14 cellular contexts compared by ENCODE assay signal in the genomic region with DNA sequence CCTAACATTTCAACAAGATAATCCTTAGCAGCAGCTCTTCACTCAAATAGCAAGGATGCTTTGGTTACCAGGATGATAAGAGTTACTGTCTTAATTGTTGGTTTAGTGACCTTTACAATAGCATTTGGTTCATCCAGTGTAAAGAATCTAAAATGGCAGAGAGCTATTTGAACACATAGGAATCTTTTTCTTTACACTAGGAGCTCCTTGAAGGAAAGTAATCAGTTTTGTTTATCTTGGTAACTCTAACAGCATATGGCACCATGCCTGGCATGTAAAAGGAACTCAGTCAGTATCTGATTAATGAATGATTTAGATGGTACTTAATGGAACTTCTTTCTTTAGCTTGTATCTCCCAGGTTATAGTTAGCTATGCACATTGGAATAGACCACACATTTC. TPM values are rescaled to one million over a fixed set of nuclear protein-coding genes. Genes with fewer than 3 reads are reported as not detected.
DNase-seq lines count a peak whose midpoint lies in the region; ATAC-seq, FAIRE-seq and TF ChIP-seq lines count a peak whose summit lies in the region.
"Had no signal": no experiment of that assay in that cellular context is flagged by ENCODE, and none has a peak within 500 bp of the region (broad histone marks: within the 10 kb centered on the region; RNA-seq: fewer than 3 reads in every experiment).

No MANE protein-coding gene starts in this region.

- H3K36me3 ChIP-seq in GM12878 (ENCODE audit: control insufficient read depth in 2 of 2, insufficient read depth in 2 of 2, low read length in 1 of 2) (peaks cover 0 to 19% of the 10 kb centered on the region in 2 experiments; a peak in 2 of 4 replicates), neural progenitor cell (no peaks in the 10 kb centered on the region)
- H3K36me3 ChIP-seq: HAP-1 had no signal

- TF ChIP-seq POLR2A in GM12878 (IDR thresholded peaks at IDR 0.05; ENCODE audit: low read depth, low read length): no peak

- H3K4me1 Mint-ChIP-seq in activated CD8-positive, alpha-beta T cell treated with anti-CD3 and anti-CD28 coated beads for 36 hours (ENCODE audit: low read depth): peaks cover 23% of the 10 kb centered on the region
- peaks cover 7% of the 10 kb centered on the region for H3K4me1 Mint-ChIP-seq in activated CD8-positive, alpha-beta T cell treated with anti-CD3 and anti-CD28 coated beads, Interleukin-2, amount 10 ng/mL, durations not matched to agents 7 days and 5 days (ENCODE audit: low read depth)
- no peaks in the 10 kb centered on the region for H3K4me1 Mint-ChIP-seq in neural progenitor cell

- ATAC-seq in activated CD8-positive, alpha-beta T cell treated with anti-CD3 and anti-CD28 coated beads for 36 hours: no peak
- ATAC-seq in activated CD8-positive, alpha-beta T cell treated with anti-CD3 and anti-CD28 coated beads, Interleukin-2, amount 10 ng/mL, durations not matched to agents 7 days and 5 days: no peak
- ATAC-seq in GM12878 (no peak), GM18861 (IDR thresholded peaks at IDR 0.05; ENCODE audit: unreplicated experiment) (no peak), GM21619 (IDR thresholded peaks at IDR 0.05; ENCODE audit: unreplicated experiment) (no peak)

- H3K4me3 ChIP-seq in GM12878 (no peak overlapping the region), neural progenitor cell (no peak overlapping the region)
- H3K4me3 ChIP-seq: HAP-1 had no signal

- SMC1A ChIA-PET in GM12878 (lab: Charles Lee; ENCODE audit: uncharacterized antibody, unreplicated experiment): interaction anchor here (0.8 to 1.5 kb wide), 2 partner anchors 76 to 106 kb away, joined by 3 read pairs; no protein-coding TSS in a partner anchor

- no TSS peak for BruUV-seq in GM12878 (replicated peaks; lab: Mats Ljungman, UMichigan)

- no peak for TF ChIP-seq RAD21 in GM12878 (IDR thresholded peaks at IDR 0.05; ENCODE audit: insufficient read depth, low read depth, low read length)

- intact Hi-C loops in activated CD8-positive, alpha-beta T cell treated with anti-CD3 and anti-CD28 coated beads for 36 hours (cut with micrococcal nuclease): no loop called here
- intact Hi-C loops in GM12878 (cut with micrococcal nuclease; ENCODE audit: unreplicated experiment): no loop called here

- H3K27ac Mint-ChIP-seq in activated CD8-positive, alpha-beta T cell treated with anti-CD3 and anti-CD28 coated beads for 36 hours: peak overlapping the region; percentile 14
- H3K27ac Mint-ChIP-seq in activated CD8-positive, alpha-beta T cell treated with anti-CD3 and anti-CD28 coated beads, Interleukin-2, amount 10 ng/mL, durations not matched to agents 7 days and 5 days: no peak overlapping the region
- peak overlapping the region; percentile 27 for H3K27ac Mint-ChIP-seq in neural progenitor cell

- H3K9me3 ChIP-seq in GM12878 (replicated peaks; ENCODE audit: control insufficient read depth, insufficient read depth, low read length) (no peaks in the 10 kb centered on the region), neural progenitor cell (ENCODE audit: low read depth) (no peaks in the 10 kb centered on the region)
- H3K9me3 ChIP-seq: HAP-1 had no signal

- DNase-seq in activated CD8-positive, alpha-beta T cell treated with anti-CD3 and anti-CD28 coated beads for 36 hours: no peak
- DNase-seq in activated CD8-positive, alpha-beta T cell treated with anti-CD3 and anti-CD28 coated beads, Interleukin-2, amount 10 ng/mL, durations not matched to agents 7 days and 5 days: no peak
- DNase-seq in GM12878 (ENCODE audit: low read depth, low spot score) (no peak), neural progenitor cell (ENCODE audit: low spot score) (no peak)
- DNase-seq: C1 segment of cervical spinal cord, COR-L47, MV-4-11, NCI-H1417 treated with DMSO at 0.1 percent for 48 hours, NCI-H2029 treated with DMSO at 0.1 percent for 48 hours, NCI-H510A, NCI-H82 had no signal

- H2AFZ ChIP-seq in GM12878 (ENCODE audit: control insufficient read depth, low read depth, low read length) (no peak overlapping the region), neural progenitor cell (replicated peaks) (no peak overlapping the region)

- no peaks in the 10 kb centered on the region for H3K9me3 Mint-ChIP-seq in activated CD8-positive, alpha-beta T cell treated with anti-CD3 and anti-CD28 coated beads for 36 hours
- no peaks in the 10 kb centered on the region for H3K9me3 Mint-ChIP-seq in activated CD8-positive, alpha-beta T cell treated with anti-CD3 and anti-CD28 coated beads, Interleukin-2, amount 10 ng/mL, durations not matched to agents 7 days and 5 days (ENCODE audit: insufficient read depth)
- no peaks in the 10 kb centered on the region for H3K9me3 Mint-ChIP-seq in neural progenitor cell

- H3K4me1 ChIP-seq in GM12878 (ENCODE audit: control insufficient read depth, insufficient read depth, low read length) (no peaks in the 10 kb centered on the region), neural progenitor cell (no peaks in the 10 kb centered on the region)

- H3K27me3 Mint-ChIP-seq in activated CD8-positive, alpha-beta T cell treated with anti-CD3 and anti-CD28 coated beads for 36 hours: no peaks in the 10 kb centered on the region
- no peaks in the 10 kb centered on the region for H3K27me3 Mint-ChIP-seq in activated CD8-positive, alpha-beta T cell treated with anti-CD3 and anti-CD28 coated beads, Interleukin-2, amount 10 ng/mL, durations not matched to agents 7 days and 5 days (ENCODE audit: low read depth)
- H3K27me3 Mint-ChIP-seq in neural progenitor cell (ENCODE audit: insufficient read depth, low read depth): no peaks in the 10 kb centered on the region

- in situ Hi-C loops in GM12878 (cut with MboI): no loop called here

- RAD21 ChIA-PET in GM12878 (lab: Charles Lee; ENCODE audit: unreplicated experiment): no interaction called here

- H3F3A ChIP-seq in neural progenitor cell (ENCODE audit: low read depth): no peaks in the 10 kb centered on the region

- H3K4me2 ChIP-seq in GM12878 (ENCODE audit: control insufficient read depth, insufficient read depth) (no peak overlapping the region), neural progenitor cell (no peak overlapping the region)

- POLR2A ChIA-PET in activated CD8-positive, alpha-beta T cell treated with anti-CD3 and anti-CD28 coated beads for 36 hours (lab: Charles Lee): interaction anchor here (1.2 to 1.4 kb wide), 2 partner anchors 10 to 11 kb away, joined by 3 to 6 read pairs; a partner anchor contains a TSS
- POLR2A ChIA-PET in activated CD8-positive, alpha-beta T cell treated with anti-CD3 and anti-CD28 coated beads, Interleukin-2, amount 10 ng/mL, durations not matched to agents 7 days and 5 days (lab: Charles Lee): interaction anchor here (2.3 to 2.6 kb wide), 2 partner anchors 10 to 12 kb away, joined by 6 to 14 read pairs; a partner anchor contains a TSS
- POLR2A ChIA-PET in GM12878 (lab: Charles Lee): interaction anchor here (1.7 kb wide), 1 partner anchor 15 kb away, joined by 5 read pairs; no protein-coding TSS in a partner anchor

- H3K4me3 Mint-ChIP-seq in activated CD8-positive, alpha-beta T cell treated with anti-CD3 and anti-CD28 coated beads for 36 hours: no peak overlapping the region
- H3K4me3 Mint-ChIP-seq in activated CD8-positive, alpha-beta T cell treated with anti-CD3 and anti-CD28 coated beads, Interleukin-2, amount 10 ng/mL, durations not matched to agents 7 days and 5 days: no peak overlapping the region
- H3K4me3 Mint-ChIP-seq in neural progenitor cell: no peak overlapping the region

- H3K27me3 ChIP-seq in GM12878 (replicated peaks in 1 of 2; ENCODE audit: control insufficient read depth in 2 of 2, insufficient read depth in 2 of 2, low read length in 1 of 2): no peaks in the 10 kb centered on the region
- no peaks in the 10 kb centered on the region for H3K27me3 ChIP-seq in neural progenitor cell

- no peak overlapping the region for H3K27ac ChIP-seq in GM12878 (ENCODE audit: control insufficient read depth, insufficient read depth)
- H3K27ac ChIP-seq in neural progenitor cell: no peak overlapping the region

- peaks cover 2% of the 10 kb centered on the region; the same call in 1 of the 2 replicates for H3K79me2 ChIP-seq in GM12878 (ENCODE audit: control insufficient read depth, insufficient read depth, low read length)
- H3K79me2 ChIP-seq in neural progenitor cell (ENCODE audit: low read depth): no peaks in the 10 kb centered on the region

- TF ChIP-seq EP300 in GM12878 (IDR thresholded peaks at IDR 0.05; ENCODE audit: borderline replicate concordance in 1 of 2, control insufficient read depth in 1 of 2, low read depth in 2 of 2, low read length in 2 of 2): no peak

- peaks cover 50% of the 10 kb centered on the region for H3K36me3 Mint-ChIP-seq in activated CD8-positive, alpha-beta T cell treated with anti-CD3 and anti-CD28 coated beads for 36 hours (ENCODE audit: low read depth)
- peaks cover 55% of the 10 kb centered on the region for H3K36me3 Mint-ChIP-seq in activated CD8-positive, alpha-beta T cell treated with anti-CD3 and anti-CD28 coated beads, Interleukin-2, amount 10 ng/mL, durations not matched to agents 7 days and 5 days (ENCODE audit: low read depth)
- peaks cover 3% of the 10 kb centered on the region for H3K36me3 Mint-ChIP-seq in neural progenitor cell

- FAIRE-seq in GM12878 (lab: Jason Lieb, UNC): peak; percentile 35

- no peak for TF ChIP-seq CTCF in activated CD8-positive, alpha-beta T cell treated with anti-CD3 and anti-CD28 coated beads for 36 hours (IDR thresholded peaks at IDR 0.05)
- TF ChIP-seq CTCF in GM12878 (IDR thresholded peaks at IDR 0.05 in 2 of 3, conservative IDR thresholded peaks at IDR 0.05 in 1 of 3; ENCODE audit: control insufficient read depth in 2 of 3, extremely low read depth in 1 of 3, insufficient read depth in 1 of 3, low read depth in 3 of 3, low read length in 3 of 3) (no peak), neural progenitor cell (IDR thresholded peaks at IDR 0.05) (no peak)

- no peak overlapping the region for H3K9ac ChIP-seq in GM12878 (ENCODE audit: control insufficient read depth, insufficient read depth, low read length)
- H3K9ac ChIP-seq in neural progenitor cell: no peak overlapping the region

- CTCF ChIA-PET in activated CD8-positive, alpha-beta T cell treated with anti-CD3 and anti-CD28 coated beads for 36 hours (lab: Charles Lee): interaction anchor here (0.6 to 1.5 kb wide), 5 partner anchors 21 to 335 kb away, joined by 3 to 4 read pairs (median 3); no protein-coding TSS in a partner anchor
- CTCF ChIA-PET in activated CD8-positive, alpha-beta T cell treated with anti-CD3 and anti-CD28 coated beads, Interleukin-2, amount 10 ng/mL, durations not matched to agents 7 days and 5 days (lab: Charles Lee): interaction anchor here (0.6 to 1.4 kb wide), 3 partner anchors 14 to 148 kb away, joined by 3 to 6 read pairs (median 4); no protein-coding TSS in a partner anchor
- CTCF ChIA-PET in GM12878 (lab: Yijun Ruan, JAX): interaction anchor here (0.5 to 2.5 kb wide), 5 partner anchors 12 to 278 kb away, joined by 3 to 8 read pairs (median 4); no protein-coding TSS in a partner anchor

- no peaks in the 10 kb centered on the region for H4K20me1 ChIP-seq in GM12878 (ENCODE audit: control insufficient read depth, insufficient read depth)
- no peaks in the 10 kb centered on the region for H4K20me1 ChIP-seq in neural progenitor cell (ENCODE audit: low read depth)

RNA-seq across cellular contexts. Expression of a gene that starts 10.0 kb away (rescaled TPM):
- 10 to 100 TPM; 52.3 to 55.3 TPM for total RNA-seq in activated CD8-positive, alpha-beta T cell treated with anti-CD3 and anti-CD28 coated beads for 36 hours
- total RNA-seq in activated CD8-positive, alpha-beta T cell treated with anti-CD3 and anti-CD28 coated beads, Interleukin-2, amount 10 ng/mL, durations not matched to agents 7 days and 5 days: 10 to 100 TPM; 47.9 to 50.7 TPM
- total RNA-seq in GM12878 (2013; cell fraction: nucleolus; rRNA removed): 17.9 and 18.6 TPM in 2 replicates
- total RNA-seq in GM12878 (2014; rRNA removed) (19.9 and 20.8 TPM in 2 replicates), GM12878 (2014; rRNA removed; fragmentation: Illumina TruSeq; extraction: Trizol) (20.9 and 23.1 TPM in 2 replicates), GM12878 (2021) (34.4 and 47.7 TPM in 2 replicates), neural progenitor cell (ENCODE audit: low replicate concordance) (4.6 and 8.7 TPM in 2 replicates)
- polyA plus RNA-seq in GM12878 (2011; ENCODE audit: low read depth): 7.3 TPM
- polyA plus RNA-seq in GM12878 (2011; rRNA removed) (19.0 and 26.6 TPM in 2 replicates), GM12878 (2014; fragmentation: Illumina TruSeq; extraction: Trizol) (31.8 and 41.4 TPM in 2 replicates), GM12878 (2014; fragmentation: Nextera tagmentation; extraction: Ambion mirVana) (10 to 100 TPM in 1 of 2 experiments, 1 to 10 TPM in 1; 8.8 to 11.4 TPM), GM12878 (2014; rRNA removed) (21.6 and 27.1 TPM in 2 replicates), GM12878 (2016; fragmentation: Nextera tagmentation; extraction: Ambion mirVana) (10 to 100 TPM; 35.9 to 40.4 TPM)
- polyA plus RNA-seq in GM12878 (2011; cell fraction: cytosol; rRNA removed): 9.0 and 9.6 TPM in 2 replicates
- 4.9 and 7.6 TPM in 2 replicates for polyA plus RNA-seq in GM12878 (2011; cell fraction: nucleus; rRNA removed)
- 11.2 and 13.3 TPM in 2 replicates for polyA plus RNA-seq in GM12878 (2012)
- polyA minus RNA-seq in GM12878 (2011; rRNA and poly(A)+ RNA removed): 9.0 and 10.4 TPM in 2 replicates
- 10.7 and 19.0 TPM in 2 replicates for polyA minus RNA-seq in GM12878 (2011; cell fraction: cytosol; rRNA and poly(A)+ RNA removed)
- 5.8 and 6.3 TPM in 2 replicates for polyA minus RNA-seq in GM12878 (2011; cell fraction: nucleus; rRNA and poly(A)+ RNA removed)

RNA-seq across cellular contexts. Expression of a gene that starts 39.5 kb away (rescaled TPM):
- 10 to 100 TPM; 68.8 to 68.9 TPM for total RNA-seq in activated CD8-positive, alpha-beta T cell treated with anti-CD3 and anti-CD28 coated beads for 36 hours
- total RNA-seq in activated CD8-positive, alpha-beta T cell treated with anti-CD3 and anti-CD28 coated beads, Interleukin-2, amount 10 ng/mL, durations not matched to agents 7 days and 5 days: 10 to 100 TPM; 90.0 to 90.9 TPM
- total RNA-seq in GM12878 (2013; cell fraction: nucleolus; rRNA removed): 49.0 and 55.4 TPM in 2 replicates
- total RNA-seq in GM12878 (2014; rRNA removed): 20.8 and 24.0 TPM in 2 replicates
- total RNA-seq in GM12878 (2014; rRNA removed; fragmentation: Illumina TruSeq; extraction: Trizol): 23.8 and 28.0 TPM in 2 replicates
- 55.0 and 56.9 TPM in 2 replicates for total RNA-seq in GM12878 (2021)
- polyA plus RNA-seq in GM12878 (2011; ENCODE audit: low read depth): 8.7 TPM
- 52.4 and 62.0 TPM in 2 replicates for polyA plus RNA-seq in GM12878 (2011; rRNA removed)
- polyA plus RNA-seq in GM12878 (2011; cell fraction: cytosol; rRNA removed): 34.4 and 35.7 TPM in 2 replicates
- polyA plus RNA-seq in GM12878 (2011; cell fraction: nucleus; rRNA removed): 22.6 and 28.6 TPM in 2 replicates
- 17.5 and 17.6 TPM in 2 replicates for polyA plus RNA-seq in GM12878 (2012)
- 38.7 and 45.2 TPM in 2 replicates for polyA plus RNA-seq in GM12878 (2014; fragmentation: Illumina TruSeq; extraction: Trizol)
- 1 to 10 TPM; 2.9 to 3.0 TPM for polyA plus RNA-seq in GM12878 (2014; fragmentation: Nextera tagmentation; extraction: Ambion mirVana)
- 41.4 and 43.7 TPM in 2 replicates for polyA plus RNA-seq in GM12878 (2014; rRNA removed)
- 10 to 100 TPM; 39.4 to 42.1 TPM for polyA plus RNA-seq in GM12878 (2016; fragmentation: Nextera tagmentation; extraction: Ambion mirVana)
- polyA minus RNA-seq in GM12878 (2011; rRNA and poly(A)+ RNA removed): 43.9 and 62.9 TPM in 2 replicates
- polyA minus RNA-seq in GM12878 (2011; cell fraction: cytosol; rRNA and poly(A)+ RNA removed): 13.4 and 18.0 TPM in 2 replicates
- polyA minus RNA-seq in GM12878 (2011; cell fraction: nucleus; rRNA and poly(A)+ RNA removed): 18.5 and 34.7 TPM in 2 replicates
- total RNA-seq in neural progenitor cell (ENCODE audit: low replicate concordance): 31.0 and 32.7 TPM in 2 replicates

RNA-seq across cellular contexts. Expression of a gene that starts 44.2 kb away (rescaled TPM):
- total RNA-seq in activated CD8-positive, alpha-beta T cell treated with anti-CD3 and anti-CD28 coated beads for 36 hours: 100 to 1,000 TPM; 210 to 216 TPM
- total RNA-seq in activated CD8-positive, alpha-beta T cell treated with anti-CD3 and anti-CD28 coated beads, Interleukin-2, amount 10 ng/mL, durations not matched to agents 7 days and 5 days: 100 to 1,000 TPM; 273 to 290 TPM
- total RNA-seq in GM12878 (2013; cell fraction: nucleolus; rRNA removed): 127 and 130 TPM in 2 replicates
- total RNA-seq in GM12878 (2014; rRNA removed) (74.9 and 81.1 TPM in 2 replicates), GM12878 (2014; rRNA removed; fragmentation: Illumina TruSeq; extraction: Trizol) (63.1 and 74.8 TPM in 2 replicates), GM12878 (2021) (116 and 133 TPM in 2 replicates), neural progenitor cell (ENCODE audit: low replicate concordance) (27.4 and 45.1 TPM in 2 replicates)
- polyA plus RNA-seq in GM12878 (2011; ENCODE audit: low read depth): 38.7 TPM
- polyA plus RNA-seq in GM12878 (2011; rRNA removed) (45.5 and 71.1 TPM in 2 replicates), GM12878 (2014; fragmentation: Illumina TruSeq; extraction: Trizol) (64.7 and 94.2 TPM in 2 replicates), GM12878 (2014; fragmentation: Nextera tagmentation; extraction: Ambion mirVana) (10 to 100 TPM; 26.0 to 50.2 TPM), GM12878 (2014; rRNA removed) (98.6 and 106 TPM in 2 replicates), GM12878 (2016; fragmentation: Nextera tagmentation; extraction: Ambion mirVana) (100 to 1,000 TPM in 1 of 2 experiments, 10 to 100 TPM in 1; 97.9 to 113 TPM)
- 118 and 119 TPM in 2 replicates for polyA plus RNA-seq in GM12878 (2011; cell fraction: cytosol; rRNA removed)
- 334 and 350 TPM in 2 replicates for polyA plus RNA-seq in GM12878 (2011; cell fraction: nucleus; rRNA removed)
- 63.6 and 78.6 TPM in 2 replicates for polyA plus RNA-seq in GM12878 (2012)
- 85.9 and 103 TPM in 2 replicates for polyA minus RNA-seq in GM12878 (2011; rRNA and poly(A)+ RNA removed)
- 31.7 and 47.3 TPM in 2 replicates for polyA minus RNA-seq in GM12878 (2011; cell fraction: cytosol; rRNA and poly(A)+ RNA removed)
- polyA minus RNA-seq in GM12878 (2011; cell fraction: nucleus; rRNA and poly(A)+ RNA removed): 69.5 and 128 TPM in 2 replicates
